ENCODE assay signal across 9 cellular contexts in genomic region chrX:111095974-111096870, GRCh38. TPM values are rescaled to one million over a fixed set of nuclear protein-coding genes. Genes with fewer than 3 reads are reported as not detected.
A peak's percentile ranks its signal among the peaks of the same experiment; 100 is the strongest.
DNase-seq lines count a peak whose midpoint lies in the region; ATAC-seq and TF ChIP-seq lines count a peak whose summit lies in the region.
"Had no signal": no experiment of that assay in that cellular context is flagged by ENCODE, and none has a peak within 500 bp of the region (broad histone marks: within the 10 kb centered on the region; RNA-seq: fewer than 3 reads in every experiment).

PAK3 (plus strand) TSS chrX:111096191; CDS start chrX:111123104, 26,913 bp downstream.

- H3K27ac ChIP-seq in heart right ventricle, result peak within 1 kb of the TSS in 4 of 10 donors; percentile 12 to 44 (median 36)
- H3K27ac ChIP-seq in parathyroid adenoma, result no peak within 1 kb of the TSS
- H3K27ac ChIP-seq: HL-60 had no signal

- H3K4me3 ChIP-seq in heart right ventricle (peak within 1 kb of the TSS; percentile 28 to 62 (median 54)), parathyroid adenoma (ENCODE audit: low read depth, low read length) (peak within 1 kb of the TSS; percentile 50)

- no TSS peak for BruUV-seq in Calu3 (replicated peaks; lab: Mats Ljungman, UMichigan)

- H3K27me3 Mint-ChIP-seq in Calu3 (ENCODE audit: unreplicated experiment), result peaks cover 48% of the 10 kb centered on the region
- peaks cover 27% of the 10 kb centered on the region for H3K27me3 Mint-ChIP-seq in activated naive CD8-positive, alpha-beta T cell treated with anti-CD3 and anti-CD28 coated beads, Interleukin-2, amount 50 U/mL, for 24 hours

- H3K4me1 ChIP-seq in heart right ventricle, result peaks cover 0 to 4% (median 0%) of the 10 kb centered on the region in 9 donors
- H3K4me1 ChIP-seq in parathyroid adenoma, result no peaks in the 10 kb centered on the region

- no peaks in the 10 kb centered on the region for H3K9me3 Mint-ChIP-seq in Calu3 (ENCODE audit: low read depth, unreplicated experiment)
- H3K9me3 Mint-ChIP-seq in activated naive CD8-positive, alpha-beta T cell treated with anti-CD3 and anti-CD28 coated beads, Interleukin-2, amount 50 U/mL, for 24 hours, result no peaks in the 10 kb centered on the region

- DNase-seq in Calu3 (peak; percentile 12), NCI-H526 (lab: John Stamatoyannopoulos, UW) (peak; percentile 13 to 68), heart right ventricle (peak; percentile 15 to 20)
- DNase-seq in activated naive CD8-positive, alpha-beta T cell treated with anti-CD3 and anti-CD28 coated beads, Interleukin-2, amount 50 U/mL, for 24 hours, result peak; percentile 9

- H3K79me2 ChIP-seq in parathyroid adenoma, result no peaks in the 10 kb centered on the region

- H3K27ac Mint-ChIP-seq in Calu3 (ENCODE audit: unreplicated experiment), result peak within 1 kb of the TSS; percentile 24
- peak within 1 kb of the TSS; percentile 52 for H3K27ac Mint-ChIP-seq in activated naive CD8-positive, alpha-beta T cell treated with anti-CD3 and anti-CD28 coated beads, Interleukin-2, amount 50 U/mL, for 24 hours

- H3K9me3 ChIP-seq in heart right ventricle (no peaks in the 10 kb centered on the region), parathyroid adenoma (ENCODE audit: control insufficient read depth, low read length) (no peaks in the 10 kb centered on the region)

- TF ChIP-seq POLR2A in GM18505 (IDR thresholded peaks at IDR 0.05; ENCODE audit: borderline replicate concordance, extremely low read depth, insufficient read depth, insufficient read length), result no peak

- TF ChIP-seq CTCF in Calu3 (IDR thresholded peaks at IDR 0.05; ENCODE audit: unreplicated experiment) (no peak), heart right ventricle (IDR thresholded peaks at IDR 0.05) (no peak), parathyroid adenoma (IDR thresholded peaks at IDR 0.05) (no peak)

- peak within 1 kb of the TSS; percentile 87 for H2AFZ ChIP-seq in parathyroid adenoma

- peaks cover 8% of the 10 kb centered on the region for H3K36me3 Mint-ChIP-seq in Calu3 (ENCODE audit: insufficient read depth, unreplicated experiment)
- H3K36me3 Mint-ChIP-seq in activated naive CD8-positive, alpha-beta T cell treated with anti-CD3 and anti-CD28 coated beads, Interleukin-2, amount 50 U/mL, for 24 hours (ENCODE audit: low read depth), result no peaks in the 10 kb centered on the region

- CTCF ChIA-PET in Calu3 (lab: Charles Lee), result interaction anchor here (0.8 kb wide), 1 partner anchor 8 kb away, joined by 3 read pairs; no protein-coding TSS in a partner anchor

- no peak within 1 kb of the TSS for H3K9ac ChIP-seq in parathyroid adenoma

- peak; percentile 46 for ATAC-seq in HG02610 (IDR thresholded peaks at IDR 0.05; ENCODE audit: unreplicated experiment)
- ATAC-seq in activated naive CD8-positive, alpha-beta T cell treated with anti-CD3 and anti-CD28 coated beads, Interleukin-2, amount 50 U/mL, for 24 hours, result peak; percentile 83
- ATAC-seq in heart right ventricle, result peak; percentile 47 to 92 (median 86)
- ATAC-seq in HG03135 (IDR thresholded peaks at IDR 0.05; ENCODE audit: unreplicated experiment), result no peak
- ATAC-seq in GM18505 (IDR thresholded peaks at IDR 0.05; ENCODE audit: unreplicated experiment), result no peak

- peak within 1 kb of the TSS; percentile 79 for H3K4me2 ChIP-seq in parathyroid adenoma (ENCODE audit: low read length)

- WGBS in heart right ventricle, 2 donors, result 1 to 2% methylated on average over 35 to 51 of the region's 51 CpGs

- H3K4me3 Mint-ChIP-seq in Calu3 (ENCODE audit: low read depth, unreplicated experiment), result peak within 1 kb of the TSS; percentile 83
- H3K4me3 Mint-ChIP-seq in activated naive CD8-positive, alpha-beta T cell treated with anti-CD3 and anti-CD28 coated beads, Interleukin-2, amount 50 U/mL, for 24 hours, result peak within 1 kb of the TSS; percentile 69

- H3K27me3 ChIP-seq in heart right ventricle (peaks cover 0 to 98% (median 0%) of the 10 kb centered on the region in 7 donors), parathyroid adenoma (ENCODE audit: control insufficient read depth, insufficient read depth, low read length) (no peaks in the 10 kb centered on the region)

- H3K4me1 Mint-ChIP-seq in Calu3 (ENCODE audit: low read depth, unreplicated experiment), result peaks cover 8% of the 10 kb centered on the region
- H3K4me1 Mint-ChIP-seq in activated naive CD8-positive, alpha-beta T cell treated with anti-CD3 and anti-CD28 coated beads, Interleukin-2, amount 50 U/mL, for 24 hours, result peaks cover 11% of the 10 kb centered on the region

- intact Hi-C loops in Calu3 (cut with micrococcal nuclease; ENCODE audit: unreplicated experiment), result loop anchor here (10.0 kb wide), 1 partner anchor 349 kb away; no protein-coding TSS in a partner anchor
- intact Hi-C loops in heart right ventricle (cut with DNase I), result loop anchor here in 2 of 10 donors (1.0 to 10.0 kb wide), 2 partner anchors 36 to 101 kb away; no protein-coding TSS in a partner anchor

- H3K36me3 ChIP-seq in heart right ventricle, result no peaks in the 10 kb centered on the region
- no peaks in the 10 kb centered on the region for H3K36me3 ChIP-seq in parathyroid adenoma (ENCODE audit: control insufficient read depth, insufficient read depth, low read length)

RNA-seq across cellular contexts. Expression of gene PAK3, which starts in this region (rescaled TPM):
- 0.50 and 0.88 TPM in 2 replicates for total RNA-seq in Calu3 (2022)
- 1 to 10 TPM in 2 of 10 donors, under 1 TPM in 8; 0.11 to 1.4 (median 0.47) TPM for total RNA-seq in heart right ventricle
- under 1 TPM; under 0.01 to 0.07 TPM for polyA plus RNA-seq in heart right ventricle

Comparison
In these comparisons a context has a peak if more than half of its experiments do, and no peak if none do; other contexts are left out.
1. Peak in DNase-seq in Calu3; RNA of the gene not detected or under 1 TPM.
2. ATAC-seq: peak in HG02610 (single experiment), activated naive CD8-positive, alpha-beta T cell treated with anti-CD3 and anti-CD28 coated beads, Interleukin-2, amount 50 U/mL, for 24 hours (single experiment) and heart right ventricle (8 of 8); none in HG03135 (single experiment) and GM18505 (single experiment).
3. Peak in every context shown above with its lines, with median percentiles within 50 percentile points of each other: DNase-seq.